8 cellular contexts compared by ENCODE assay signal in the genomic region with DNA sequence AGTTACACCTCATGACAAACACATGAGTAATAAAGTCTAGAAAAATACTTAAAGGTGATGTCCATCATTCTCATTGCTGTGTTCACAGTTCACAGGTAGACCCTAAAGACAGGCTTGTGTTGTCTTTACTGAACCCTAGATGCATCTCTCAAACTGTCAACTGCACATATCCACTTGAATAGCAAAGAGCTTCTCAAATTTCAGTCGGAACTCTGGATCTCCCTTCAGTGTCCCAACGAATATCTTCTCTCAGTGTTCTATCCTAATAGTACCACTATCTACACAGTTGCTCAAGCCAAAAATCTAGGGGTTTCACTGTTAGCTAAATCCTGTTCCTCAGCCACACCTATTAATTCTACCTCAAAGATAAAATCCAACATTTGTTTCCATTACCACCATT. TPM values are rescaled to one million over a fixed set of nuclear protein-coding genes. Genes with fewer than 3 reads are reported as not detected.
DNase-seq lines count a peak whose midpoint lies in the region; ATAC-seq and TF ChIP-seq lines count a peak whose summit lies in the region.

No MANE protein-coding gene starts in this region.

- peaks cover 27% of the 10 kb centered on the region for H3K4me1 ChIP-seq in MM.1S (ENCODE audit: low read length)

- no peaks in the 10 kb centered on the region for H3K36me3 ChIP-seq in MM.1S (replicated peaks; ENCODE audit: insufficient read depth, low read length)

- DNase-seq in Calu3 = no peak
- DNase-seq in MM.1S = peak; percentile 6
- no peak for DNase-seq in choroid plexus epithelial cell (ENCODE audit: low read depth)
- DNase-seq in natural killer cell treated with Interleukin-12 subunit alpha and Interleukin-12 subunit beta and Interleukin-15 and Interleukin-18, amount 100 ng/mL, for 72 hours (ENCODE audit: low spot score) = no peak
- DNase-seq in NCI-H2227 treated with DMSO at 0.1 percent for 48 hours (lab: John Stamatoyannopoulos, UW) = no peak
- DNase-seq in midbrain (lab: John Stamatoyannopoulos, UW) = no peak

- intact Hi-C loops in Calu3 (cut with micrococcal nuclease; ENCODE audit: unreplicated experiment) = no loop called here

- H3K27ac Mint-ChIP-seq in Calu3 (ENCODE audit: unreplicated experiment) = peak overlapping the region; percentile 94
- H3K27ac Mint-ChIP-seq in natural killer cell treated with Interleukin-12 subunit alpha and Interleukin-12 subunit beta and Interleukin-15 and Interleukin-18, amount 100 ng/mL, for 72 hours = peak overlapping the region; percentile 91 to 93

- TF ChIP-seq CTCF in Calu3 (IDR thresholded peaks at IDR 0.05; ENCODE audit: unreplicated experiment) (no peak), MM.1S (IDR thresholded peaks at IDR 0.05; ENCODE audit: low read length) (no peak), choroid plexus epithelial cell (conservative IDR thresholded peaks at IDR 0.05; ENCODE audit: low read depth, low read length) (no peak)

- CTCF ChIA-PET in Calu3 (lab: Charles Lee) = no interaction called here

- H3F3A ChIP-seq in MM.1S (ENCODE audit: insufficient read depth, low read length) = peaks cover 17% of the 10 kb centered on the region

- H3K9me3 Mint-ChIP-seq in Calu3 (ENCODE audit: low read depth, unreplicated experiment) = no peaks in the 10 kb centered on the region
- H3K9me3 Mint-ChIP-seq in natural killer cell treated with Interleukin-12 subunit alpha and Interleukin-12 subunit beta and Interleukin-15 and Interleukin-18, amount 100 ng/mL, for 72 hours = no peaks in the 10 kb centered on the region

- BruUV-seq in Calu3 (replicated peaks; lab: Mats Ljungman, UMichigan) = no TSS peak

- H3K36me3 Mint-ChIP-seq in Calu3 (ENCODE audit: insufficient read depth, unreplicated experiment) = peaks cover 62% of the 10 kb centered on the region
- H3K36me3 Mint-ChIP-seq in natural killer cell treated with Interleukin-12 subunit alpha and Interleukin-12 subunit beta and Interleukin-15 and Interleukin-18, amount 100 ng/mL, for 72 hours = peaks cover 22% of the 10 kb centered on the region

- no peak overlapping the region for H3K9ac ChIP-seq in MM.1S (ENCODE audit: low read length)

- no peaks in the 10 kb centered on the region for H3K27me3 ChIP-seq in MM.1S (replicated peaks; ENCODE audit: insufficient read depth, low read length)

- H3K79me2 ChIP-seq in MM.1S (ENCODE audit: low read length) = peaks cover 58% of the 10 kb centered on the region

- peak overlapping the region; percentile 69; the same call in 1 of the 2 replicates for H3K4me3 ChIP-seq in MM.1S (ENCODE audit: low read length)
- H3K4me3 ChIP-seq in choroid plexus epithelial cell (ENCODE audit: low read depth, low read length) = peak overlapping the region; percentile 62

- H3K4me2 ChIP-seq in MM.1S (ENCODE audit: low read depth, low read length) = peak overlapping the region; percentile 82

- no peaks in the 10 kb centered on the region for H4K20me1 ChIP-seq in MM.1S (ENCODE audit: insufficient read depth, low read length)

- H3K4me1 Mint-ChIP-seq in Calu3 (ENCODE audit: low read depth, unreplicated experiment) = peaks cover 53% of the 10 kb centered on the region
- peaks cover 42 to 46% of the 10 kb centered on the region in 2 donors for H3K4me1 Mint-ChIP-seq in natural killer cell treated with Interleukin-12 subunit alpha and Interleukin-12 subunit beta and Interleukin-15 and Interleukin-18, amount 100 ng/mL, for 72 hours (ENCODE audit: low read depth in 2 of 2)

- peak overlapping the region; percentile 3; the same call in 1 of the 2 replicates for H3K27ac ChIP-seq in MM.1S (ENCODE audit: low read length)

- H3K9me3 ChIP-seq in MM.1S (replicated peaks; ENCODE audit: insufficient read depth, low read length) = no peaks in the 10 kb centered on the region

- ATAC-seq in natural killer cell treated with Interleukin-12 subunit alpha and Interleukin-12 subunit beta and Interleukin-15 and Interleukin-18, amount 100 ng/mL, for 72 hours = no peak
- ATAC-seq in GM18520 (IDR thresholded peaks at IDR 0.05; ENCODE audit: unreplicated experiment) = no peak
- ATAC-seq in HG02981 (IDR thresholded peaks at IDR 0.05; ENCODE audit: unreplicated experiment) = no peak

- H2AFZ ChIP-seq in MM.1S (ENCODE audit: low read length) = no peak overlapping the region

- H3K27me3 Mint-ChIP-seq in Calu3 (ENCODE audit: unreplicated experiment) = no peaks in the 10 kb centered on the region
- H3K27me3 Mint-ChIP-seq in natural killer cell treated with Interleukin-12 subunit alpha and Interleukin-12 subunit beta and Interleukin-15 and Interleukin-18, amount 100 ng/mL, for 72 hours = no peaks in the 10 kb centered on the region

- peak overlapping the region; percentile 84 for H3K4me3 Mint-ChIP-seq in Calu3 (ENCODE audit: low read depth, unreplicated experiment)
- peak overlapping the region; percentile 93 for H3K4me3 Mint-ChIP-seq in natural killer cell treated with Interleukin-12 subunit alpha and Interleukin-12 subunit beta and Interleukin-15 and Interleukin-18, amount 100 ng/mL, for 72 hours

- no peaks in the 10 kb centered on the region for H3K9me2 ChIP-seq in MM.1S (replicated peaks; ENCODE audit: insufficient read depth, low read length)

RNA-seq across cellular contexts. Expression of gene BOLA1, which starts 50.6 kb away (rescaled TPM):
- total RNA-seq in Calu3 (2022) = 13.5 and 15.5 TPM in 2 replicates
- 10 to 100 TPM; 13.9 to 16.2 TPM for total RNA-seq in natural killer cell treated with Interleukin-12 subunit alpha and Interleukin-12 subunit beta and Interleukin-15 and Interleukin-18, amount 100 ng/mL, for 72 hours
